Comparison of ENCODE assay signal across 1 cellular context in the genomic region with DNA sequence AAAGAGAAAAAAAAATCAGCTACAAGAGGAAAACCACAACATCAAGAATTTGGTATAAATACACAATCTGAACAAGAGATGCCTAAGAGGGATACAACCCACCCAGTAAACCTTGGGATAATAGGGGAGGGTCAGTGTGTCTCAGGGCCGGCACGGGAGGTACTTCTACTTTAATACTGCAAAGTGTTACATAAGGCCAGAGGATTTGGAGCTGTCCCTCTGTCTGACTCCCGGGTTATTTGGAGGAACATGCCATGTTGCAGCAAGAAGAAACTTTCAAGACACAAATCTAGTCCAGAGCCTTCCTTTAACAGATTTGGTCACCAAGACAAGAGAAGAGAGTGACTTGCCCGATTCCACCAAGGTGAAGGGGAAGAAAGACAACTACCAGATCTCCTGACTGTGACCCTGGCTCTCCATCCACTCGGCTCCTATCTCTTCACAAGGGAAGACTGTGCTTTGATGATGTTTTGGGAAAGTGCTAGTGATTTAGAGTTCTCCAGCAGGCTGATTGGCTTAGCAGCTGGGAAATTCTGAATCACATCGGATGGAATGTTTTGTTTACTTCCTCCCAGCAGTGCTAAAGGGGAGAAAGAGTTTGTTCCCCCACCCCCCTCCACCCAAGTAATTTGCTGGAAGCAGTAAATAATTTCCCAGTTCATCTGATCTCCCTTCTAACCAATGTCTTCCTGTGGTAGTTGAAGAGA.
TF ChIP-seq lines count a peak whose summit lies in the region.

No MANE protein-coding gene starts in this region.

TF ChIP-seq in GM23338, 12 proteins besides CTCF, POLR2A, EP300 and RAD21 (continued from another document):
- TF ChIP-seq, protein P1, sequence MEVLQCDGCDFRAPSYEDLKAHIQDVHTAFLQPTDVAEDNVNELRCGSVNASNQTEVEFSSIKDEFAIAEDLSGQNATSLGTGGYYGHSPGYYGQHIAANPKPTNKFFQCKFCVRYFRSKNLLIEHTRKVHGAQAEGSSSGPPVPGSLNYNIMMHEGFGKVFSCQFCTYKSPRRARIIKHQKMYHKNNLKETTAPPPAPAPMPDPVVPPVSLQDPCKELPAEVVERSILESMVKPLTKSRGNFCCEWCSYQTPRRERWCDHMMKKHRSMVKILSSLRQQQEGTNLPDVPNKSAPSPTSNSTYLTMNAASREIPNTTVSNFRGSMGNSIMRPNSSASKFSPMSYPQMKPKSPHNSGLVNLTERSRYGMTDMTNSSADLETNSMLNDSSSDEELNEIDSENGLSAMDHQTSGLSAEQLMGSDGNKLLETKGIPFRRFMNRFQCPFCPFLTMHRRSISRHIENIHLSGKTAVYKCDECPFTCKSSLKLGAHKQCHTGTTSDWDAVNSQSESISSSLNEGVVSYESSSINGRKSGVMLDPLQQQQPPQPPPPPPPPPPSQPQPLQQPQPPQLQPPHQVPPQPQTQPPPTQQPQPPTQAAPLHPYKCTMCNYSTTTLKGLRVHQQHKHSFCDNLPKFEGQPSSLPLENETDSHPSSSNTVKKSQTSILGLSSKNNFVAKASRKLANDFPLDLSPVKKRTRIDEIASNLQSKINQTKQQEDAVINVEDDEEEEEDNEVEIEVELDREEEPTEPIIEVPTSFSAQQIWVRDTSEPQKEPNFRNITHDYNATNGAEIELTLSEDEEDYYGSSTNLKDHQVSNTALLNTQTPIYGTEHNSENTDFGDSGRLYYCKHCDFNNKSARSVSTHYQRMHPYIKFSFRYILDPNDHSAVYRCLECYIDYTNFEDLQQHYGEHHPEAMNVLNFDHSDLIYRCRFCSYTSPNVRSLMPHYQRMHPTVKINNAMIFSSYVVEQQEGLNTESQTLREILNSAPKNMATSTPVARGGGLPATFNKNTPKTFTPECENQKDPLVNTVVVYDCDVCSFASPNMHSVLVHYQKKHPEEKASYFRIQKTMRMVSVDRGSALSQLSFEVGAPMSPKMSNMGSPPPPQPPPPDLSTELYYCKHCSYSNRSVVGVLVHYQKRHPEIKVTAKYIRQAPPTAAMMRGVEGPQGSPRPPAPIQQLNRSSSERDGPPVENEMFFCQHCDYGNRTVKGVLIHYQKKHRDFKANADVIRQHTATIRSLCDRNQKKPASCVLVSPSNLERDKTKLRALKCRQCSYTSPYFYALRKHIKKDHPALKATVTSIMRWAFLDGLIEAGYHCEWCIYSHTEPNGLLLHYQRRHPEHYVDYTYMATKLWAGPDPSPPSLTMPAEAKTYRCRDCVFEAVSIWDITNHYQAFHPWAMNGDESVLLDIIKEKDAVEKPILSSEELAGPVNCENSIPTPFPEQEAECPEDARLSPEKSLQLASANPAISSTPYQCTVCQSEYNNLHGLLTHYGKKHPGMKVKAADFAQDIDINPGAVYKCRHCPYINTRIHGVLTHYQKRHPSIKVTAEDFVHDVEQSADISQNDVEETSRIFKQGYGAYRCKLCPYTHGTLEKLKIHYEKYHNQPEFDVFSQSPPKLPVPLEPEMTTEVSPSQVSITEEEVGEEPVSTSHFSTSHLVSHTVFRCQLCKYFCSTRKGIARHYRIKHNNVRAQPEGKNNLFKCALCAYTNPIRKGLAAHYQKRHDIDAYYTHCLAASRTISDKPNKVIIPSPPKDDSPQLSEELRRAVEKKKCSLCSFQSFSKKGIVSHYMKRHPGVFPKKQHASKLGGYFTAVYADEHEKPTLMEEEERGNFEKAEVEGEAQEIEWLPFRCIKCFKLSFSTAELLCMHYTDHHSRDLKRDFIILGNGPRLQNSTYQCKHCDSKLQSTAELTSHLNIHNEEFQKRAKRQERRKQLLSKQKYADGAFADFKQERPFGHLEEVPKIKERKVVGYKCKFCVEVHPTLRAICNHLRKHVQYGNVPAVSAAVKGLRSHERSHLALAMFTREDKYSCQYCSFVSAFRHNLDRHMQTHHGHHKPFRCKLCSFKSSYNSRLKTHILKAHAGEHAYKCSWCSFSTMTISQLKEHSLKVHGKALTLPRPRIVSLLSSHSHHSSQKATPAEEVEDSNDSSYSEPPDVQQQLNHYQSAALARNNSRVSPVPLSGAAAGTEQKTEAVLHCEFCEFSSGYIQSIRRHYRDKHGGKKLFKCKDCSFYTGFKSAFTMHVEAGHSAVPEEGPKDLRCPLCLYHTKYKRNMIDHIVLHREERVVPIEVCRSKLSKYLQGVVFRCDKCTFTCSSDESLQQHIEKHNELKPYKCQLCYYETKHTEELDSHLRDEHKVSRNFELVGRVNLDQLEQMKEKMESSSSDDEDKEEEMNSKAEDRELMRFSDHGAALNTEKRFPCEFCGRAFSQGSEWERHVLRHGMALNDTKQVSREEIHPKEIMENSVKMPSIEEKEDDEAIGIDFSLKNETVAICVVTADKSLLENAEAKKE (CRISPR knock-in tag; IDR thresholded peaks at IDR 0.05): no peak
- no peak for TF ChIP-seq POLR2AphosphoS5 (IDR thresholded peaks at IDR 0.05; ENCODE audit: low read depth)
- no peak for TF ChIP-seq EZH2phosphoT487 (IDR thresholded peaks at IDR 0.05; ENCODE audit: unreplicated experiment)
- TF ChIP-seq, protein P2, sequence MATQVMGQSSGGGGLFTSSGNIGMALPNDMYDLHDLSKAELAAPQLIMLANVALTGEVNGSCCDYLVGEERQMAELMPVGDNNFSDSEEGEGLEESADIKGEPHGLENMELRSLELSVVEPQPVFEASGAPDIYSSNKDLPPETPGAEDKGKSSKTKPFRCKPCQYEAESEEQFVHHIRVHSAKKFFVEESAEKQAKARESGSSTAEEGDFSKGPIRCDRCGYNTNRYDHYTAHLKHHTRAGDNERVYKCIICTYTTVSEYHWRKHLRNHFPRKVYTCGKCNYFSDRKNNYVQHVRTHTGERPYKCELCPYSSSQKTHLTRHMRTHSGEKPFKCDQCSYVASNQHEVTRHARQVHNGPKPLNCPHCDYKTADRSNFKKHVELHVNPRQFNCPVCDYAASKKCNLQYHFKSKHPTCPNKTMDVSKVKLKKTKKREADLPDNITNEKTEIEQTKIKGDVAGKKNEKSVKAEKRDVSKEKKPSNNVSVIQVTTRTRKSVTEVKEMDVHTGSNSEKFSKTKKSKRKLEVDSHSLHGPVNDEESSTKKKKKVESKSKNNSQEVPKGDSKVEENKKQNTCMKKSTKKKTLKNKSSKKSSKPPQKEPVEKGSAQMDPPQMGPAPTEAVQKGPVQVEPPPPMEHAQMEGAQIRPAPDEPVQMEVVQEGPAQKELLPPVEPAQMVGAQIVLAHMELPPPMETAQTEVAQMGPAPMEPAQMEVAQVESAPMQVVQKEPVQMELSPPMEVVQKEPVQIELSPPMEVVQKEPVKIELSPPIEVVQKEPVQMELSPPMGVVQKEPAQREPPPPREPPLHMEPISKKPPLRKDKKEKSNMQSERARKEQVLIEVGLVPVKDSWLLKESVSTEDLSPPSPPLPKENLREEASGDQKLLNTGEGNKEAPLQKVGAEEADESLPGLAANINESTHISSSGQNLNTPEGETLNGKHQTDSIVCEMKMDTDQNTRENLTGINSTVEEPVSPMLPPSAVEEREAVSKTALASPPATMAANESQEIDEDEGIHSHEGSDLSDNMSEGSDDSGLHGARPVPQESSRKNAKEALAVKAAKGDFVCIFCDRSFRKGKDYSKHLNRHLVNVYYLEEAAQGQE (IDR thresholded peaks at IDR 0.05; ENCODE audit: unreplicated experiment): no peak
- TF ChIP-seq EZH2 (IDR thresholded peaks at IDR 0.05; ENCODE audit: low read depth, unreplicated experiment): no peak
- no peak for TF ChIP-seq JUNB (IDR thresholded peaks at IDR 0.05; ENCODE audit: unreplicated experiment)
- TF ChIP-seq CREB1 (CRISPR knock-in tag; IDR thresholded peaks at IDR 0.05; ENCODE audit: low read depth): no peak
- TF ChIP-seq, protein P3, sequence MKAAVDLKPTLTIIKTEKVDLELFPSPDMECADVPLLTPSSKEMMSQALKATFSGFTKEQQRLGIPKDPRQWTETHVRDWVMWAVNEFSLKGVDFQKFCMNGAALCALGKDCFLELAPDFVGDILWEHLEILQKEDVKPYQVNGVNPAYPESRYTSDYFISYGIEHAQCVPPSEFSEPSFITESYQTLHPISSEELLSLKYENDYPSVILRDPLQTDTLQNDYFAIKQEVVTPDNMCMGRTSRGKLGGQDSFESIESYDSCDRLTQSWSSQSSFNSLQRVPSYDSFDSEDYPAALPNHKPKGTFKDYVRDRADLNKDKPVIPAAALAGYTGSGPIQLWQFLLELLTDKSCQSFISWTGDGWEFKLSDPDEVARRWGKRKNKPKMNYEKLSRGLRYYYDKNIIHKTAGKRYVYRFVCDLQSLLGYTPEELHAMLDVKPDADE (IDR thresholded peaks at IDR 0.05): no peak
- no peak for TF ChIP-seq ZNF114 (CRISPR knock-in tag; IDR thresholded peaks at IDR 0.05)
- no peak for TF ChIP-seq ZNF331 (CRISPR knock-in tag; IDR thresholded peaks at IDR 0.05; ENCODE audit: low read depth)
- no peak for TF ChIP-seq NANOG (IDR thresholded peaks at IDR 0.05; ENCODE audit: borderline replicate concordance)
